Comparison of ENCODE assay signal across 8 cellular contexts in the genomic region with DNA sequence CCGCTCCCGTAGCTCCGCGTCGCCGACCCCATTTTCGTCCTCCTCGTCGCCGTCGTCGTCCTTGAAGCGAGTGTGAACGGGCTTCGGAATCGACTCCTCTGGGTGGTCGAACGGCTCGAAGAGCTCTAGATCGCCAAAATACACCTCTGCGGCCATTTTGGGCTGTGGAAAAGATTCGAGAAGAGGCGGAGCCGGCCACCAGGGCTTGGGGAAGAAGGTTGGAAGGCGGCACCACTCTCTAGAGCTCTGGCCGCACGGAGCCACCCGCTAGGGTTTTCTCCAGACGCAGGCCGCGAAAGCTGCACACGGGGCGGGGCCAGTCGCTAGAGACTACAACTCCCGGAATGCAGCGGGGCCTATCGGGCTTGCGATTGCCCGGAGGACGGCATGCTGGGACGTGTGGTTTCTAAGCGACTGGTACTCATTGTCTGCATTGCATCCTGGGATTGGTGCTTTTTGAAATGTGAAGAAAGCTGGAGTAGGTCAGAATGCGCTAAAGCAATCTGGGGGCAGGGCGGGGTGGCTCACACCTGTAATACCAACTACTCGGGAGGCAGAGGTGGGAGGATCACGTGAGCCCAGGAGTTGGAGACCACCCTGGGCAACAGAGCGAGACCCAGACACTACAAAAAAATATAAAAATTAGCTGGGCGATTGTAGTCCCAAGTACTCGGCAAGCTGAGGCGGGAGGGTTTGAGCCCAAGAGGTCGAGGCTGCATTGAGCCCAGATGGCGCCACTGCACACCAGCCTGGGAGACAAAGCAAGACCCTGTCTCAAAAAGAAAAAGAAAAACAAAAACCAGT. TPM values are rescaled to one million over a fixed set of nuclear protein-coding genes. Genes with fewer than 3 reads are reported as not detected.
DNase-seq lines count a peak whose midpoint lies in the region; ATAC-seq, FAIRE-seq and TF ChIP-seq lines count a peak whose summit lies in the region.

Gene ZCCHC8 (minus strand): TSS at position 248 of the 804 bp plus-strand sequence. CDS start 92 bp downstream, at position 156.

- peak within 1 kb of the TSS; percentile 57 for H3K4me2 ChIP-seq in DOHH2 (ENCODE audit: low read length)

- no peaks in the 10 kb centered on the region for H3K9me2 ChIP-seq in DOHH2 (replicated peaks; ENCODE audit: control insufficient read depth, low read length)

- no peaks in the 10 kb centered on the region for H3K9me3 ChIP-seq in DOHH2 (ENCODE audit: control insufficient read depth, insufficient read depth, low read length)
- H3K9me3 ChIP-seq in KOPT-K1 (ENCODE audit: insufficient read depth, low read length, poor library complexity, severe bottlenecking), result no peaks in the 10 kb centered on the region
- H3K9me3 ChIP-seq in esophagus muscularis mucosa, result no peaks in the 10 kb centered on the region

- peak; percentile 96 for DNase-seq in RCC 7860 (ENCODE audit: low spot score)
- peak; percentile 97 for DNase-seq in activated T-cell treated with anti-CD3 and anti-CD28 coated beads, Interleukin-2, amount 50 U/mL, for 72 hours
- DNase-seq in esophagus muscularis mucosa (ENCODE audit: extremely low spot score), result peak; percentile 99
- DNase-seq in myocyte (ENCODE audit: low read depth), result peak; percentile 98
- DNase-seq in stimulated activated CD8-positive, alpha-beta memory T cell treated with anti-CD3 and anti-CD28 coated beads, Interleukin-7, amount 100 ng/mL, for 48 hours (ENCODE audit: extremely low read depth in 1 of 2, low read depth in 1 of 2), result peak; percentile 93 to 96

- TF ChIP-seq EP300 in esophagus muscularis mucosa (IDR thresholded peaks at IDR 0.05), result no peak

- TF ChIP-seq CTCF in DOHH2 (IDR thresholded peaks at IDR 0.05; ENCODE audit: low read depth, low read length, poor library complexity, severe bottlenecking), result peak; percentile 63
- peak in 2 of 3 experiments; percentile 8 to 36 for TF ChIP-seq CTCF in esophagus muscularis mucosa (IDR thresholded peaks at IDR 0.05)

- WGBS in esophagus muscularis mucosa, result 5% methylated on average over 18 of the region's 52 CpGs

- no peaks in the 10 kb centered on the region for H4K20me1 ChIP-seq in DOHH2 (ENCODE audit: control insufficient read depth, insufficient read depth, low read depth, low read length)

- H3F3A ChIP-seq in DOHH2 (ENCODE audit: control insufficient read depth, insufficient read depth), result peaks cover 44% of the 10 kb centered on the region

- H3K9me3 Mint-ChIP-seq in activated T-cell treated with anti-CD3 and anti-CD28 coated beads, Interleukin-2, amount 50 U/mL, for 72 hours, result no peaks in the 10 kb centered on the region

- H3K4me3 ChIP-seq in DOHH2 (ENCODE audit: low read length), result peak within 1 kb of the TSS; percentile 95
- H3K4me3 ChIP-seq in esophagus muscularis mucosa, result peak within 1 kb of the TSS; percentile 78 to 86 (median 81)

- H3K36me3 Mint-ChIP-seq in activated T-cell treated with anti-CD3 and anti-CD28 coated beads, Interleukin-2, amount 50 U/mL, for 72 hours (ENCODE audit: insufficient read depth in 2 of 2), result peaks cover 5 to 28% of the 10 kb centered on the region in 2 donors

- intact Hi-C loops in esophagus muscularis mucosa (cut with DNase I), result no loop called here

- peaks cover 55% of the 10 kb centered on the region for H3K4me1 ChIP-seq in DOHH2 (ENCODE audit: control insufficient read depth, low read length)
- peaks cover 20 to 44% (median 40%) of the 10 kb centered on the region in 4 donors for H3K4me1 ChIP-seq in esophagus muscularis mucosa

- H3K27ac Mint-ChIP-seq in activated T-cell treated with anti-CD3 and anti-CD28 coated beads, Interleukin-2, amount 50 U/mL, for 72 hours, result peak within 1 kb of the TSS; percentile 98

- H3K27me3 ChIP-seq in DOHH2 (ENCODE audit: control insufficient read depth, low read length) (no peaks in the 10 kb centered on the region), esophagus muscularis mucosa (no peaks in the 10 kb centered on the region)

- H3K79me2 ChIP-seq in DOHH2 (ENCODE audit: control insufficient read depth, low read length), result peaks cover 48% of the 10 kb centered on the region

- ATAC-seq in GM21786 (IDR thresholded peaks at IDR 0.05; ENCODE audit: unreplicated experiment), result peak; percentile 92
- ATAC-seq in activated T-cell treated with anti-CD3 and anti-CD28 coated beads, Interleukin-2, amount 50 U/mL, for 72 hours (replicated peaks in 1 of 2), result peak; percentile 94 to 96

- peak; percentile 78 for TF ChIP-seq POLR2A in esophagus muscularis mucosa (IDR thresholded peaks at IDR 0.05; ENCODE audit: low read depth)

- H3K4me1 Mint-ChIP-seq in activated T-cell treated with anti-CD3 and anti-CD28 coated beads, Interleukin-2, amount 50 U/mL, for 72 hours (ENCODE audit: low read depth), result peaks cover 49% of the 10 kb centered on the region

- peak; percentile 83 for FAIRE-seq in RCC 7860 (lab: Jason Lieb, UNC)

- peaks cover 67% of the 10 kb centered on the region for H3K36me3 ChIP-seq in DOHH2 (ENCODE audit: control insufficient read depth, low read length)
- peaks cover 57% of the 10 kb centered on the region for H3K36me3 ChIP-seq in KOPT-K1 (ENCODE audit: insufficient read depth, low read length)
- H3K36me3 ChIP-seq in esophagus muscularis mucosa, result peaks cover 27 to 45% (median 34%) of the 10 kb centered on the region in 4 donors

- H3K27me3 Mint-ChIP-seq in activated T-cell treated with anti-CD3 and anti-CD28 coated beads, Interleukin-2, amount 50 U/mL, for 72 hours (ENCODE audit: low read depth), result no peaks in the 10 kb centered on the region

- H3K4me3 Mint-ChIP-seq in activated T-cell treated with anti-CD3 and anti-CD28 coated beads, Interleukin-2, amount 50 U/mL, for 72 hours, result peak within 1 kb of the TSS; percentile 92 to 99

- peak within 1 kb of the TSS; percentile 81 for H3K27ac ChIP-seq in DOHH2 (ENCODE audit: low read depth, low read length)
- peak within 1 kb of the TSS; percentile 91 for H3K27ac ChIP-seq in KOPT-K1 (ENCODE audit: low read depth, low read length, poor library complexity, severe bottlenecking)
- H3K27ac ChIP-seq in esophagus muscularis mucosa (replicated peaks in 1 of 4), result peak within 1 kb of the TSS; percentile 96 to 98 (median 98)

RNA-seq across cellular contexts. Expression of gene ZCCHC8, which starts in this region (rescaled TPM):
- 10 to 100 TPM; 50.7 to 53.9 TPM for total RNA-seq in activated T-cell treated with anti-CD3 and anti-CD28 coated beads, Interleukin-2, amount 50 U/mL, for 72 hours
- total RNA-seq in esophagus muscularis mucosa (10 to 100 TPM; 12.1 to 19.1 (median 14.1) TPM), myocyte (17.1 and 20.3 TPM in 2 replicates)
- 10.3 TPM for polyA plus RNA-seq in myocyte (2012)

Comparison
In these comparisons a context has a peak if more than half of its experiments do, and no peak if none do; other contexts are left out.
1. Peak in every context shown above with its lines: DNase-seq, ATAC-seq, H3K4me3 ChIP-seq and H3K27ac ChIP-seq.